1 cellular context compared by ENCODE assay signal in the genomic region with DNA sequence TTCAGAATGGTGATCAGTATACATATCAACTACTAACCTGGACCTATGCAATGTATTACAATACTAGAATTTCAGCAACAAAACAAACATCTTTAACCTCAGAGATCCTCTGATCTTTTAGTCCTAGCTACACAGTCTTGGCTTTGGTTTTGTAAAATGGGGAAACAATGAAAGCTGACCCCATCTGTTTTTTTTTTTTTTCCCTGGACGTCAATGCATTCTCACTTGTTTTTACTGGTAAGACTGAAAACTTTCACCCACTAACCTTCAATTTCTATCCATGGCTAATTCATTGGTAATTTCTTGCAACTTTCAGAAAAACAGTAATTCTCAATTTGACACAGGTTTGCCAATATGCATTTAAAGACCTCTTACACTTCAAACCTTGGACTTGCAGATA.
TF ChIP-seq lines count a peak whose summit lies in the region.

No MANE protein-coding gene starts in this region.

TF ChIP-seq in liver, 16 proteins besides CTCF, POLR2A, EP300 and RAD21 (continued from another document):
- TF ChIP-seq, protein P1, sequence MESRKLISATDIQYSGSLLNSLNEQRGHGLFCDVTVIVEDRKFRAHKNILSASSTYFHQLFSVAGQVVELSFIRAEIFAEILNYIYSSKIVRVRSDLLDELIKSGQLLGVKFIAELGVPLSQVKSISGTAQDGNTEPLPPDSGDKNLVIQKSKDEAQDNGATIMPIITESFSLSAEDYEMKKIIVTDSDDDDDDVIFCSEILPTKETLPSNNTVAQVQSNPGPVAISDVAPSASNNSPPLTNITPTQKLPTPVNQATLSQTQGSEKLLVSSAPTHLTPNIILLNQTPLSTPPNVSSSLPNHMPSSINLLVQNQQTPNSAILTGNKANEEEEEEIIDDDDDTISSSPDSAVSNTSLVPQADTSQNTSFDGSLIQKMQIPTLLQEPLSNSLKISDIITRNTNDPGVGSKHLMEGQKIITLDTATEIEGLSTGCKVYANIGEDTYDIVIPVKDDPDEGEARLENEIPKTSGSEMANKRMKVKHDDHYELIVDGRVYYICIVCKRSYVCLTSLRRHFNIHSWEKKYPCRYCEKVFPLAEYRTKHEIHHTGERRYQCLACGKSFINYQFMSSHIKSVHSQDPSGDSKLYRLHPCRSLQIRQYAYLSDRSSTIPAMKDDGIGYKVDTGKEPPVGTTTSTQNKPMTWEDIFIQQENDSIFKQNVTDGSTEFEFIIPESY (IDR thresholded peaks at IDR 0.05) = no peak
- TF ChIP-seq NR2F2 (IDR thresholded peaks at IDR 0.05) (no peak), RXRA (IDR thresholded peaks at IDR 0.05) (no peak), FOXA1 (IDR thresholded peaks at IDR 0.05) (no peak), TAF1 (conservative IDR thresholded peaks at IDR 0.05) (no peak), JUND (IDR thresholded peaks at IDR 0.05) (no peak)
- TF ChIP-seq, protein P2, sequence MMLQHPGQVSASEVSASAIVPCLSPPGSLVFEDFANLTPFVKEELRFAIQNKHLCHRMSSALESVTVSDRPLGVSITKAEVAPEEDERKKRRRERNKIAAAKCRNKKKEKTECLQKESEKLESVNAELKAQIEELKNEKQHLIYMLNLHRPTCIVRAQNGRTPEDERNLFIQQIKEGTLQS (IDR thresholded peaks at IDR 0.05) = no peak
